ENCODE assay signal across 2 cellular contexts in the genomic region with DNA sequence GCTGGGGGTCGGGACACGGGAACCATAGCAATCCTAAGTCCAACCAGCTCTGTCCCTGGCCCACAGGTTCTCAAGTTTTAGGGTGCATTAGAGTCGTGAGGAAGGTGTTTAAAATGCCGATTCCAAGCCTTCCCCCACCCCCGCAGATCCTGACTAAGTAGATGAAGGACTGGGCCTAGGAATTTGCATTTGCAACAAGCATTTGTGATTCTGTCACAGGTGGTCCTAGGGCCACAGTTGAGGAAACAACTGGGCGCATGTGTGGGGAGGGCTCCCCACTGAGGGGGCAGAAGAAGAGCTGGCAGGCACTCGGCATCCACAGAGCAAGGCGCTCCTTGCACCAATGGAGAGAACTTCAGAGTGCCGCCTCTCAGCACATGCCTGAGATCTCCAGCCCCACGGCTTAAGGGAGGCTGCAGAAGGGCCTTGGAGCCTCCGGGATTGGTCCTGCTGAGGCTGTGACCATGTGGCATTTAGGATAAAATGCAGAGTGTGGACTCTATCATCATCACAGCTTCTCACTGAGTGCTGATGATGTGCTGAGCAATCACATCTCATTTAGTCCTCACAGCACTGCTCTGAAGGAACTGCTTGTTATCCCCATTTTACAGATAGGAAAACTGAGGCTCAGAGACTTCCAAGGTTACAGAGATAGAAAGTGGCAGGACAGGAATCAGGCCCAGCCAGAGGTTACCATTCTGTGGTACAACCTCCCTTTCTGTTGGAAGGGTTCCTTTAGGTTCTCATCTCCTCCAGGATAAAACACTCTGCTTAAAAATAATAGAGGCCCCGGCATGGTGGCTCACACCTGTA.
TF ChIP-seq lines count a peak whose summit lies in the region.

No MANE protein-coding gene starts in this region.

TF ChIP-seq in HepG2, 621 proteins besides CTCF, POLR2A, EP300 and RAD21:
- TF ChIP-seq, protein P1, sequence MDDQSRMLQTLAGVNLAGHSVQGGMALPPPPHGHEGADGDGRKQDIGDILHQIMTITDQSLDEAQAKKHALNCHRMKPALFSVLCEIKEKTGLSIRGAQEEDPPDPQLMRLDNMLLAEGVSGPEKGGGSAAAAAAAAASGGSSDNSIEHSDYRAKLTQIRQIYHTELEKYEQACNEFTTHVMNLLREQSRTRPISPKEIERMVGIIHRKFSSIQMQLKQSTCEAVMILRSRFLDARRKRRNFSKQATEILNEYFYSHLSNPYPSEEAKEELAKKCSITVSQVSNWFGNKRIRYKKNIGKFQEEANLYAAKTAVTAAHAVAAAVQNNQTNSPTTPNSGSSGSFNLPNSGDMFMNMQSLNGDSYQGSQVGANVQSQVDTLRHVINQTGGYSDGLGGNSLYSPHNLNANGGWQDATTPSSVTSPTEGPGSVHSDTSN (CRISPR knock-in tag; IDR thresholded peaks at IDR 0.05; ENCODE audit: borderline replicate concordance) = no peak
- peak; percentile 48 for TF ChIP-seq ZNF629 (CRISPR knock-in tag; conservative IDR thresholded peaks at IDR 0.05)
TF ChIP-seq in HepG2: peak in this region for 1.

TF ChIP-seq in H1, 55 proteins besides CTCF, POLR2A, EP300 and RAD21:
- TF ChIP-seq KDM1A (IDR thresholded peaks at IDR 0.05; ENCODE audit: borderline replicate concordance, low read length) (peak; percentile 97), TAF1 (IDR thresholded peaks at IDR 0.05; ENCODE audit: low read depth, low read length) (0 out of 2 replicates have a peak, but pooled peaks have one; percentile 24), SRF (IDR thresholded peaks at IDR 0.05; ENCODE audit: low read depth, low read length) (no peak), RBBP5 (IDR thresholded peaks at IDR 0.05; ENCODE audit: borderline replicate concordance, low read depth, low read length) (0 out of 2 replicates have a peak, but pooled peaks have one; percentile 48), CREB1 (IDR thresholded peaks at IDR 0.05) (no peak), BACH1 (IDR thresholded peaks at IDR 0.05; ENCODE audit: low read length) (0 out of 2 replicates have a peak, but pooled peaks have one; percentile 23), TEAD4 (IDR thresholded peaks at IDR 0.05; ENCODE audit: low read depth, low read length) (peak; percentile 6; the same call in 1 of the 2 replicates), CHD1 (IDR thresholded peaks at IDR 0.05; ENCODE audit: low read depth, low read length) (no peak), HDAC2 (IDR thresholded peaks at IDR 0.05; ENCODE audit: borderline replicate concordance in 1 of 2, low read depth in 2 of 2, low read length in 2 of 2) (peak in 1 of 2 experiments; percentile 53; a peak in 1 of 4 replicates)
- TF ChIP-seq, protein P2, sequence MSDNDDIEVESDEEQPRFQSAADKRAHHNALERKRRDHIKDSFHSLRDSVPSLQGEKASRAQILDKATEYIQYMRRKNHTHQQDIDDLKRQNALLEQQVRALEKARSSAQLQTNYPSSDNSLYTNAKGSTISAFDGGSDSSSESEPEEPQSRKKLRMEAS (IDR thresholded peaks at IDR 0.05) = peak; percentile 37; the same call in 1 of the 2 replicates
- TF ChIP-seq, protein P3, sequence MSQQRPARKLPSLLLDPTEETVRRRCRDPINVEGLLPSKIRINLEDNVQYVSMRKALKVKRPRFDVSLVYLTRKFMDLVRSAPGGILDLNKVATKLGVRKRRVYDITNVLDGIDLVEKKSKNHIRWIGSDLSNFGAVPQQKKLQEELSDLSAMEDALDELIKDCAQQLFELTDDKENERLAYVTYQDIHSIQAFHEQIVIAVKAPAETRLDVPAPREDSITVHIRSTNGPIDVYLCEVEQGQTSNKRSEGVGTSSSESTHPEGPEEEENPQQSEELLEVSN (IDR thresholded peaks at IDR 0.05) = peak; percentile 39; the same call in 1 of the 2 replicates
